In genomic region chrX:41522681-41523080, GRCh38 we compare ENCODE assay signal across 1 cellular context.
TF ChIP-seq lines count a peak whose summit lies in the region.

No MANE protein-coding gene starts in this region.

TF ChIP-seq in endothelial cell of umbilical vein, 7 proteins besides CTCF, POLR2A, EP300 and RAD21 (continued from another document):
- TF ChIP-seq, protein P1, sequence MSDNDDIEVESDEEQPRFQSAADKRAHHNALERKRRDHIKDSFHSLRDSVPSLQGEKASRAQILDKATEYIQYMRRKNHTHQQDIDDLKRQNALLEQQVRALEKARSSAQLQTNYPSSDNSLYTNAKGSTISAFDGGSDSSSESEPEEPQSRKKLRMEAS (IDR thresholded peaks at IDR 0.05; ENCODE audit: insufficient read depth, insufficient read length), result no peak
- TF ChIP-seq MYC (IDR thresholded peaks at IDR 0.05; ENCODE audit: low read depth, low read length), result no peak
- TF ChIP-seq POLR2AphosphoS5 (IDR thresholded peaks at IDR 0.05; ENCODE audit: insufficient read depth, low read depth, low read length), result no peak
- no peak for TF ChIP-seq FOS (IDR thresholded peaks at IDR 0.05; ENCODE audit: borderline replicate concordance, insufficient read depth, low read length)
- no peak for TF ChIP-seq GATA2 (IDR thresholded peaks at IDR 0.05; ENCODE audit: insufficient read depth, insufficient read length, low read depth, low read length)
TF ChIP-seq in endothelial cell of umbilical vein: peak in this region for 0.
